In the genomic region with DNA sequence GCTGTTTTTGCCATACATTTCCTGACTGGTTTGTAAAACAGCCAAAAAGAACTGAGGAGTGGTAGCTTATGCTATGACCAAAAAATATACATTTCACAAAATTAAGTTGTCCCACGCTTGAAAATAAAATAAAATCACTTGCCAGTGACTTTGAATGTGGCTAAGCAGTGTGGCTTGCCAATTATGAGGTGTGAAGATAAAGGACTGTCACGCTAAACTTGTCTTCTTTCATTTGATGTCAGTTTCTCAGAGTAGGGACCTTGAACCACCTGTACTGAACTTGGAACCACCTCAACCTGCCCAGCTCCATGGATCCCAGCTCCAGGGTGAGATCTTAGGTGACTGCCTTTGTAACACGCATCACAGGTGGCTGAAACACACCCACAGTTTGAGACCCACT, we compare ENCODE assay signal across 1 cellular context.
TF ChIP-seq lines count a peak whose summit lies in the region.

No MANE protein-coding gene starts in this region.

TF ChIP-seq in K562, 482 proteins besides CTCF, POLR2A, EP300 and RAD21 (continued from another document):
- no peak for TF ChIP-seq JUND (IDR thresholded peaks at IDR 0.05; ENCODE audit: borderline replicate concordance, low read depth, low read length)
- no peak for TF ChIP-seq JUND (tag; IDR thresholded peaks at IDR 0.05; ENCODE audit: borderline replicate concordance, low read depth, low read length)
- no peak for TF ChIP-seq HDAC8 (tag; IDR thresholded peaks at IDR 0.05)
- TF ChIP-seq SAFB (IDR thresholded peaks at IDR 0.05; ENCODE audit: borderline replicate concordance, low read depth, low read length): no peak
- TF ChIP-seq ZNF561 (CRISPR knock-in tag; conservative IDR thresholded peaks at IDR 0.05): no peak
- TF ChIP-seq, protein P1, sequence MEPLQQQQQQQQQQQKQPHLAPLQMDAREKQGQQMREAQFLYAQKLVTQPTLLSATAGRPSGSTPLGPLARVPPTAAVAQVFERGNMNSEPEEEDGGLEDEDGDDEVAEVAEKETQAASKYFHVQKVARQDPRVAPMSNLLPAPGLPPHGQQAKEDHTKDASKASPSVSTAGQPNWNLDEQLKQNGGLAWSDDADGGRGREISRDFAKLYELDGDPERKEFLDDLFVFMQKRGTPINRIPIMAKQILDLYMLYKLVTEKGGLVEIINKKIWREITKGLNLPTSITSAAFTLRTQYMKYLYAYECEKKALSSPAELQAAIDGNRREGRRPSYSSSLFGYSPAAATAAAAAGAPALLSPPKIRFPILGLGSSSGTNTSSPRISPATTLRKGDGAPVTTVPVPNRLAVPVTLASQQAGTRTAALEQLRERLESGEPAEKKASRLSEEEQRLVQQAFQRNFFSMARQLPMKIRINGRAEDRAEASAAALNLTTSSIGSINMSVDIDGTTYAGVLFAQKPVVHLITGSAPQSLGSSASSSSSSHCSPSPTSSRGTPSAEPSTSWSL (CRISPR knock-in tag; IDR thresholded peaks at IDR 0.05; ENCODE audit: borderline replicate concordance): no peak
- TF ChIP-seq, protein P2, sequence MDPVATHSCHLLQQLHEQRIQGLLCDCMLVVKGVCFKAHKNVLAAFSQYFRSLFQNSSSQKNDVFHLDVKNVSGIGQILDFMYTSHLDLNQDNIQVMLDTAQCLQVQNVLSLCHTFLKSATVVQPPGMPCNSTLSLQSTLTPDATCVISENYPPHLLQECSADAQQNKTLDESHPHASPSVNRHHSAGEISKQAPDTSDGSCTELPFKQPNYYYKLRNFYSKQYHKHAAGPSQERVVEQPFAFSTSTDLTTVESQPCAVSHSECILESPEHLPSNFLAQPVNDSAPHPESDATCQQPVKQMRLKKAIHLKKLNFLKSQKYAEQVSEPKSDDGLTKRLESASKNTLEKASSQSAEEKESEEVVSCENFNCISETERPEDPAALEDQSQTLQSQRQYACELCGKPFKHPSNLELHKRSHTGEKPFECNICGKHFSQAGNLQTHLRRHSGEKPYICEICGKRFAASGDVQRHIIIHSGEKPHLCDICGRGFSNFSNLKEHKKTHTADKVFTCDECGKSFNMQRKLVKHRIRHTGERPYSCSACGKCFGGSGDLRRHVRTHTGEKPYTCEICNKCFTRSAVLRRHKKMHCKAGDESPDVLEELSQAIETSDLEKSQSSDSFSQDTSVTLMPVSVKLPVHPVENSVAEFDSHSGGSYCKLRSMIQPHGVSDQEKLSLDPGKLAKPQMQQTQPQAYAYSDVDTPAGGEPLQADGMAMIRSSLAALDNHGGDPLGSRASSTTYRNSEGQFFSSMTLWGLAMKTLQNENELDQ (CRISPR knock-in tag; IDR thresholded peaks at IDR 0.05; ENCODE audit: borderline replicate concordance): no peak
- TF ChIP-seq, protein P3, sequence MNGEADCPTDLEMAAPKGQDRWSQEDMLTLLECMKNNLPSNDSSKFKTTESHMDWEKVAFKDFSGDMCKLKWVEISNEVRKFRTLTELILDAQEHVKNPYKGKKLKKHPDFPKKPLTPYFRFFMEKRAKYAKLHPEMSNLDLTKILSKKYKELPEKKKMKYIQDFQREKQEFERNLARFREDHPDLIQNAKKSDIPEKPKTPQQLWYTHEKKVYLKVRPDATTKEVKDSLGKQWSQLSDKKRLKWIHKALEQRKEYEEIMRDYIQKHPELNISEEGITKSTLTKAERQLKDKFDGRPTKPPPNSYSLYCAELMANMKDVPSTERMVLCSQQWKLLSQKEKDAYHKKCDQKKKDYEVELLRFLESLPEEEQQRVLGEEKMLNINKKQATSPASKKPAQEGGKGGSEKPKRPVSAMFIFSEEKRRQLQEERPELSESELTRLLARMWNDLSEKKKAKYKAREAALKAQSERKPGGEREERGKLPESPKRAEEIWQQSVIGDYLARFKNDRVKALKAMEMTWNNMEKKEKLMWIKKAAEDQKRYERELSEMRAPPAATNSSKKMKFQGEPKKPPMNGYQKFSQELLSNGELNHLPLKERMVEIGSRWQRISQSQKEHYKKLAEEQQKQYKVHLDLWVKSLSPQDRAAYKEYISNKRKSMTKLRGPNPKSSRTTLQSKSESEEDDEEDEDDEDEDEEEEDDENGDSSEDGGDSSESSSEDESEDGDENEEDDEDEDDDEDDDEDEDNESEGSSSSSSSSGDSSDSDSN (IDR thresholded peaks at IDR 0.05; ENCODE audit: borderline replicate concordance in 1 of 2, low read depth in 2 of 2, low read length in 2 of 2): no peak
- TF ChIP-seq HDAC2 (IDR thresholded peaks at IDR 0.05): no peak
- TF ChIP-seq, protein P4, sequence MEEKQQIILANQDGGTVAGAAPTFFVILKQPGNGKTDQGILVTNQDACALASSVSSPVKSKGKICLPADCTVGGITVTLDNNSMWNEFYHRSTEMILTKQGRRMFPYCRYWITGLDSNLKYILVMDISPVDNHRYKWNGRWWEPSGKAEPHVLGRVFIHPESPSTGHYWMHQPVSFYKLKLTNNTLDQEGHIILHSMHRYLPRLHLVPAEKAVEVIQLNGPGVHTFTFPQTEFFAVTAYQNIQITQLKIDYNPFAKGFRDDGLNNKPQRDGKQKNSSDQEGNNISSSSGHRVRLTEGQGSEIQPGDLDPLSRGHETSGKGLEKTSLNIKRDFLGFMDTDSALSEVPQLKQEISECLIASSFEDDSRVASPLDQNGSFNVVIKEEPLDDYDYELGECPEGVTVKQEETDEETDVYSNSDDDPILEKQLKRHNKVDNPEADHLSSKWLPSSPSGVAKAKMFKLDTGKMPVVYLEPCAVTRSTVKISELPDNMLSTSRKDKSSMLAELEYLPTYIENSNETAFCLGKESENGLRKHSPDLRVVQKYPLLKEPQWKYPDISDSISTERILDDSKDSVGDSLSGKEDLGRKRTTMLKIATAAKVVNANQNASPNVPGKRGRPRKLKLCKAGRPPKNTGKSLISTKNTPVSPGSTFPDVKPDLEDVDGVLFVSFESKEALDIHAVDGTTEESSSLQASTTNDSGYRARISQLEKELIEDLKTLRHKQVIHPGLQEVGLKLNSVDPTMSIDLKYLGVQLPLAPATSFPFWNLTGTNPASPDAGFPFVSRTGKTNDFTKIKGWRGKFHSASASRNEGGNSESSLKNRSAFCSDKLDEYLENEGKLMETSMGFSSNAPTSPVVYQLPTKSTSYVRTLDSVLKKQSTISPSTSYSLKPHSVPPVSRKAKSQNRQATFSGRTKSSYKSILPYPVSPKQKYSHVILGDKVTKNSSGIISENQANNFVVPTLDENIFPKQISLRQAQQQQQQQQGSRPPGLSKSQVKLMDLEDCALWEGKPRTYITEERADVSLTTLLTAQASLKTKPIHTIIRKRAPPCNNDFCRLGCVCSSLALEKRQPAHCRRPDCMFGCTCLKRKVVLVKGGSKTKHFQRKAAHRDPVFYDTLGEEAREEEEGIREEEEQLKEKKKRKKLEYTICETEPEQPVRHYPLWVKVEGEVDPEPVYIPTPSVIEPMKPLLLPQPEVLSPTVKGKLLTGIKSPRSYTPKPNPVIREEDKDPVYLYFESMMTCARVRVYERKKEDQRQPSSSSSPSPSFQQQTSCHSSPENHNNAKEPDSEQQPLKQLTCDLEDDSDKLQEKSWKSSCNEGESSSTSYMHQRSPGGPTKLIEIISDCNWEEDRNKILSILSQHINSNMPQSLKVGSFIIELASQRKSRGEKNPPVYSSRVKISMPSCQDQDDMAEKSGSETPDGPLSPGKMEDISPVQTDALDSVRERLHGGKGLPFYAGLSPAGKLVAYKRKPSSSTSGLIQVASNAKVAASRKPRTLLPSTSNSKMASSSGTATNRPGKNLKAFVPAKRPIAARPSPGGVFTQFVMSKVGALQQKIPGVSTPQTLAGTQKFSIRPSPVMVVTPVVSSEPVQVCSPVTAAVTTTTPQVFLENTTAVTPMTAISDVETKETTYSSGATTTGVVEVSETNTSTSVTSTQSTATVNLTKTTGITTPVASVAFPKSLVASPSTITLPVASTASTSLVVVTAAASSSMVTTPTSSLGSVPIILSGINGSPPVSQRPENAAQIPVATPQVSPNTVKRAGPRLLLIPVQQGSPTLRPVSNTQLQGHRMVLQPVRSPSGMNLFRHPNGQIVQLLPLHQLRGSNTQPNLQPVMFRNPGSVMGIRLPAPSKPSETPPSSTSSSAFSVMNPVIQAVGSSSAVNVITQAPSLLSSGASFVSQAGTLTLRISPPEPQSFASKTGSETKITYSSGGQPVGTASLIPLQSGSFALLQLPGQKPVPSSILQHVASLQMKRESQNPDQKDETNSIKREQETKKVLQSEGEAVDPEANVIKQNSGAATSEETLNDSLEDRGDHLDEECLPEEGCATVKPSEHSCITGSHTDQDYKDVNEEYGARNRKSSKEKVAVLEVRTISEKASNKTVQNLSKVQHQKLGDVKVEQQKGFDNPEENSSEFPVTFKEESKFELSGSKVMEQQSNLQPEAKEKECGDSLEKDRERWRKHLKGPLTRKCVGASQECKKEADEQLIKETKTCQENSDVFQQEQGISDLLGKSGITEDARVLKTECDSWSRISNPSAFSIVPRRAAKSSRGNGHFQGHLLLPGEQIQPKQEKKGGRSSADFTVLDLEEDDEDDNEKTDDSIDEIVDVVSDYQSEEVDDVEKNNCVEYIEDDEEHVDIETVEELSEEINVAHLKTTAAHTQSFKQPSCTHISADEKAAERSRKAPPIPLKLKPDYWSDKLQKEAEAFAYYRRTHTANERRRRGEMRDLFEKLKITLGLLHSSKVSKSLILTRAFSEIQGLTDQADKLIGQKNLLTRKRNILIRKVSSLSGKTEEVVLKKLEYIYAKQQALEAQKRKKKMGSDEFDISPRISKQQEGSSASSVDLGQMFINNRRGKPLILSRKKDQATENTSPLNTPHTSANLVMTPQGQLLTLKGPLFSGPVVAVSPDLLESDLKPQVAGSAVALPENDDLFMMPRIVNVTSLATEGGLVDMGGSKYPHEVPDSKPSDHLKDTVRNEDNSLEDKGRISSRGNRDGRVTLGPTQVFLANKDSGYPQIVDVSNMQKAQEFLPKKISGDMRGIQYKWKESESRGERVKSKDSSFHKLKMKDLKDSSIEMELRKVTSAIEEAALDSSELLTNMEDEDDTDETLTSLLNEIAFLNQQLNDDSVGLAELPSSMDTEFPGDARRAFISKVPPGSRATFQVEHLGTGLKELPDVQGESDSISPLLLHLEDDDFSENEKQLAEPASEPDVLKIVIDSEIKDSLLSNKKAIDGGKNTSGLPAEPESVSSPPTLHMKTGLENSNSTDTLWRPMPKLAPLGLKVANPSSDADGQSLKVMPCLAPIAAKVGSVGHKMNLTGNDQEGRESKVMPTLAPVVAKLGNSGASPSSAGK (IDR thresholded peaks at IDR 0.05): no peak
- no peak for TF ChIP-seq CTBP1 (IDR thresholded peaks at IDR 0.05; ENCODE audit: borderline replicate concordance)
- no peak for TF ChIP-seq TRIM28 (IDR thresholded peaks at IDR 0.05)
